Comparison of ENCODE assay signal across 13 cellular contexts in genomic region chr1:156666862-156667609, GRCh38. TPM values are rescaled to one million over a fixed set of nuclear protein-coding genes. Genes with fewer than 3 reads are reported as not detected.
DNase-seq lines count a peak whose midpoint lies in the region; ATAC-seq and TF ChIP-seq lines count a peak whose summit lies in the region.
"Had no signal": no experiment of that assay in that cellular context is flagged by ENCODE, and none has a peak within 500 bp of the region (broad histone marks: within the 10 kb centered on the region; RNA-seq: fewer than 3 reads in every experiment).

No MANE protein-coding gene starts in this region.

- no peak overlapping the region for H3K4me3 Mint-ChIP-seq in CD14-positive monocyte
- H3K4me3 Mint-ChIP-seq: activated naive CD4-positive, alpha-beta T cell treated with anti-CD3 and anti-CD28 coated beads, Interleukin-2, amount 50 U/mL, for 24 hours had no signal

- H3K27me3 Mint-ChIP-seq in CD14-positive monocyte (ENCODE audit: low read depth in 3 of 3) = peaks cover 27 to 57% (median 30%) of the 10 kb centered on the region in 3 donors
- H3K27me3 Mint-ChIP-seq: activated naive CD4-positive, alpha-beta T cell treated with anti-CD3 and anti-CD28 coated beads, Interleukin-2, amount 50 U/mL, for 24 hours had no signal

- no peaks in the 10 kb centered on the region for H3K36me3 ChIP-seq in GM23248 (ENCODE audit: low read depth)
- peaks cover 0 to 7% of the 10 kb centered on the region in 2 donors for H3K36me3 ChIP-seq in ascending aorta
- peaks cover 11% of the 10 kb centered on the region for H3K36me3 ChIP-seq in iPS-20b (ENCODE audit: insufficient read depth, low read depth, low read length)
- no peaks in the 10 kb centered on the region for H3K36me3 ChIP-seq in gastrocnemius medialis
- H3K36me3 ChIP-seq: pancreas had no signal

- no peak for TF ChIP-seq POLR2A in gastrocnemius medialis (IDR thresholded peaks at IDR 0.05)

- H4K20me1 ChIP-seq in GM23248 (ENCODE audit: insufficient read depth) = no peaks in the 10 kb centered on the region

- no peak overlapping the region for H3K9ac ChIP-seq in GM23248
- H3K9ac ChIP-seq in iPS-20b (ENCODE audit: low read depth, low read length) = peak overlapping the region; percentile 47; the same call in 1 of the 2 replicates

- in situ Hi-C loops in GM23248 (cut with MboI) = no loop called here
- in situ Hi-C loops in gastrocnemius medialis (cut with MboI; ENCODE audit: low sequenced_read_pairs in 4 of 4) = no loop called here

- H3K9me2 ChIP-seq in GM23248 (ENCODE audit: insufficient read depth) = no peaks in the 10 kb centered on the region

- H3K4me1 Mint-ChIP-seq in CD14-positive monocyte = peaks cover 35% of the 10 kb centered on the region

- DNase-seq in GM23248 = peak; percentile 24
- no peak for DNase-seq in ascending aorta (ENCODE audit: low spot score in 2 of 2)
- no peak for DNase-seq in gastrocnemius medialis
- no peak for DNase-seq in CD14-positive monocyte (ENCODE audit: low spot score)
- no peak for DNase-seq in left colon
- no peak for DNase-seq in germinal center (ENCODE audit: low spot score)
- DNase-seq in GOT3 (lab: John Stamatoyannopoulos, UW) = no peak

- no peak overlapping the region for H3K27ac ChIP-seq in GM23248
- peak overlapping the region; percentile 88 to 90 for H3K27ac ChIP-seq in ascending aorta
- H3K27ac ChIP-seq in iPS-20b (ENCODE audit: low read length) = no peak overlapping the region
- H3K27ac ChIP-seq in gastrocnemius medialis = peak overlapping the region; percentile 91 to 97 (median 94)
- H3K27ac ChIP-seq: epithelial cell of prostate, pancreas, SK-N-MC had no signal

- no peak overlapping the region for H3K4me2 ChIP-seq in GM23248 (ENCODE audit: unreplicated experiment)

- no peaks in the 10 kb centered on the region for H3K36me3 Mint-ChIP-seq in CD14-positive monocyte
- H3K36me3 Mint-ChIP-seq: activated naive CD4-positive, alpha-beta T cell treated with anti-CD3 and anti-CD28 coated beads, Interleukin-2, amount 50 U/mL, for 24 hours had no signal

- no peaks in the 10 kb centered on the region for H3K79me2 ChIP-seq in GM23248 (ENCODE audit: insufficient read depth)

- intact Hi-C loops in ascending aorta (cut with DNase I) (no loop called here), gastrocnemius medialis (cut with DNase I; ENCODE audit: low total_unique reads) (loop anchor here (10.0 kb wide), 2 partner anchors 228 to 542 kb away; partner anchors contain the start of gene PEAR1), CD14-positive monocyte (cut with micrococcal nuclease) (no loop called here), left colon (cut with DNase I, micrococcal nuclease) (no loop called here)

- H3K4me3 ChIP-seq in GM23248 = no peak overlapping the region
- H3K4me3 ChIP-seq in ascending aorta = no peak overlapping the region
- no peak overlapping the region for H3K4me3 ChIP-seq in iPS-20b (ENCODE audit: low read length)
- H3K4me3 ChIP-seq in gastrocnemius medialis = no peak overlapping the region
- H3K4me3 ChIP-seq: pancreas, SK-N-MC had no signal

- H2AFZ ChIP-seq in GM23248 = no peak overlapping the region

- H3K9me3 ChIP-seq in GM23248 (ENCODE audit: low read depth) (no peaks in the 10 kb centered on the region), ascending aorta (no peaks in the 10 kb centered on the region), iPS-20b (ENCODE audit: insufficient read depth, low read depth, low read length) (no peaks in the 10 kb centered on the region), gastrocnemius medialis (no peaks in the 10 kb centered on the region)
- H3K9me3 ChIP-seq: pancreas had no signal

- TF ChIP-seq CTCF in ascending aorta (IDR thresholded peaks at IDR 0.05) (no peak), gastrocnemius medialis (IDR thresholded peaks at IDR 0.05 in 4 of 5, conservative IDR thresholded peaks at IDR 0.05 in 1 of 5) (no peak), CD14-positive monocyte (IDR thresholded peaks at IDR 0.05) (no peak)

- no peaks in the 10 kb centered on the region for H3K27me3 ChIP-seq in GM23248 (replicated peaks; ENCODE audit: insufficient read depth)
- H3K27me3 ChIP-seq in ascending aorta = no peaks in the 10 kb centered on the region
- H3K27me3 ChIP-seq in iPS-20b (ENCODE audit: insufficient read depth, low read length) = no peaks in the 10 kb centered on the region
- no peaks in the 10 kb centered on the region for H3K27me3 ChIP-seq in gastrocnemius medialis
- H3K27me3 ChIP-seq: pancreas had no signal

- ATAC-seq in gastrocnemius medialis (no peak), left colon (no peak)

- 94 to 99% methylated on average over 9 of the region's 9 CpGs for WGBS in GM23248 (ENCODE audit: low coverage in 1 of 2, low lambda C conversion rate in 2 of 2, missing lambda C conversion rate in 2 of 2), 2 experiments

- H3K4me1 ChIP-seq in GM23248 (ENCODE audit: insufficient read depth) (peaks cover 29% of the 10 kb centered on the region), ascending aorta (peaks cover 30 to 52% of the 10 kb centered on the region in 2 donors), iPS-20b (ENCODE audit: insufficient read depth, low read length) (peaks cover 57% of the 10 kb centered on the region), gastrocnemius medialis (peaks cover 91% of the 10 kb centered on the region in 2 donors)
- H3K4me1 ChIP-seq: pancreas had no signal

- H3F3A ChIP-seq in GM23248 (ENCODE audit: insufficient read depth) = peaks cover 8% of the 10 kb centered on the region

- H3K9me3 Mint-ChIP-seq in CD14-positive monocyte = peaks cover 0 to 4% (median 0%) of the 10 kb centered on the region in 7 donors
- H3K9me3 Mint-ChIP-seq: activated naive CD4-positive, alpha-beta T cell treated with anti-CD3 and anti-CD28 coated beads, Interleukin-2, amount 50 U/mL, for 24 hours had no signal

- no peak overlapping the region for H3K27ac Mint-ChIP-seq in CD14-positive monocyte
- H3K27ac Mint-ChIP-seq: activated naive CD4-positive, alpha-beta T cell treated with anti-CD3 and anti-CD28 coated beads, Interleukin-2, amount 50 U/mL, for 24 hours had no signal

RNA-seq across cellular contexts. Expression of gene NES, which starts 10.2 kb away (rescaled TPM):
- total RNA-seq in GM23248 (2014; rRNA removed; shearing (Covaris generic)) = 15.0 and 23.0 TPM in 2 replicates
- polyA plus RNA-seq in GM23248 (2016; fragmentation: Nextera tagmentation; extraction: Ambion mirVana) (2.2 TPM in 2 replicates), CD14-positive monocyte (not detected)
- total RNA-seq in ascending aorta (74.1 TPM), gastrocnemius medialis (10 to 100 TPM; 13.7 to 60.9 (median 26.4) TPM), left colon (1 to 10 TPM; 3.6 to 6.8 TPM)

RNA-seq across cellular contexts. Expression of gene BCAN, which starts 25.1 kb away (rescaled TPM):
- not detected in 2 replicates for total RNA-seq in GM23248 (2014; rRNA removed; shearing (Covaris generic))
- polyA plus RNA-seq in GM23248 (2016; fragmentation: Nextera tagmentation; extraction: Ambion mirVana) = not detected in 2 replicates
- not detected for total RNA-seq in ascending aorta
- total RNA-seq in gastrocnemius medialis = under 1 TPM in 2 of 4 donors, not detected in 2; 0.26 to 0.29 TPM
- polyA plus RNA-seq in CD14-positive monocyte = not detected
- total RNA-seq in left colon = not detected
- polyA plus RNA-seq: pancreas had no signal

RNA-seq across cellular contexts. Expression of gene CRABP2, which starts 38.3 kb away (rescaled TPM):
- total RNA-seq in GM23248 (2014; rRNA removed; shearing (Covaris generic)) = 23.3 and 38.8 TPM in 2 replicates
- 64.1 and 68.6 TPM in 2 replicates for polyA plus RNA-seq in GM23248 (2016; fragmentation: Nextera tagmentation; extraction: Ambion mirVana)
- total RNA-seq in ascending aorta = not detected
- total RNA-seq in gastrocnemius medialis = 1 to 10 TPM in 1 of 4 donors, under 1 TPM in 1, not detected in 2; 0.98 to 1.3 TPM
- under 1 TPM in 1 of 2 donors, not detected in 1; 0.23 TPM for polyA plus RNA-seq in CD14-positive monocyte
- under 1 TPM; 0.73 to 0.98 TPM for total RNA-seq in left colon

RNA-seq across cellular contexts. Expression of gene HAPLN2, which starts 47.8 kb away (rescaled TPM):
- not detected in 2 replicates for total RNA-seq in GM23248 (2014; rRNA removed; shearing (Covaris generic))
- polyA plus RNA-seq in GM23248 (2016; fragmentation: Nextera tagmentation; extraction: Ambion mirVana) (not detected in 2 replicates), CD14-positive monocyte (not detected)
- total RNA-seq in ascending aorta (1.4 TPM), gastrocnemius medialis (1 to 10 TPM in 3 of 4 donors, under 1 TPM in 1; 0.53 to 6.0 (median 3.0) TPM), left colon (not detected)
- total RNA-seq: NCI-H460, pancreas had no signal

Comparison
In these comparisons a context has a peak if more than half of its experiments do, and no peak if none do; other contexts are left out.
1. H3K27ac ChIP-seq: peak in ascending aorta (2 of 2) and gastrocnemius medialis (4 of 4); none in GM23248 (single experiment) and iPS-20b (single experiment).
2. RNA of gene CRABP2, which starts 38.3 kb away (total RNA-seq): 23.3 to 38.8 TPM in GM23248; 0.98 to 1.3 TPM in gastrocnemius medialis, 0.73 to 0.98 TPM in left colon and not detected in ascending aorta (single experiment); every median in the first group is over 10 times any median in the second.